24 cellular contexts compared by ENCODE assay signal in genomic region chr5:92364986-92365550, GRCh38.
A peak's percentile ranks its signal among the peaks of the same experiment; 100 is the strongest.
DNase-seq lines count a peak whose midpoint lies in the region; ATAC-seq and TF ChIP-seq lines count a peak whose summit lies in the region.
"Had no signal": no experiment of that assay in that cellular context is flagged by ENCODE, and none has a peak within 500 bp of the region (broad histone marks: within the 10 kb centered on the region; RNA-seq: fewer than 3 reads in every experiment).

No MANE protein-coding gene starts in this region.

- no peaks in the 10 kb centered on the region for H3K4me1 ChIP-seq in right atrium auricular region
- H3K4me1 ChIP-seq in MM.1S (ENCODE audit: low read length): no peaks in the 10 kb centered on the region
- H3K4me1 ChIP-seq: ascending aorta, colonic mucosa, left lung had no signal

- no peaks in the 10 kb centered on the region for H4K20me1 ChIP-seq in MM.1S (ENCODE audit: insufficient read depth, low read length)

- no peak overlapping the region for H3K4me3 Mint-ChIP-seq in CD4-positive, alpha-beta T cell
- H3K4me3 Mint-ChIP-seq: activated CD4-positive, alpha-beta memory T cell treated with anti-CD3 and anti-CD28 coated beads for 36 hours; activated naive CD4-positive, alpha-beta T cell treated with anti-CD3 and anti-CD28 coated beads for 36 hours; CD8-positive, alpha-beta T cell; H9 had no signal

- TF ChIP-seq CTCF in right atrium auricular region (IDR thresholded peaks at IDR 0.05) (no peak), choroid plexus epithelial cell (conservative IDR thresholded peaks at IDR 0.05; ENCODE audit: low read depth, low read length) (no peak), lower leg skin (IDR thresholded peaks at IDR 0.05) (no peak), MM.1S (IDR thresholded peaks at IDR 0.05; ENCODE audit: low read length) (no peak)
- no peak for TF ChIP-seq CTCF in CD4-positive, alpha-beta T cell (IDR thresholded peaks at IDR 0.05)

- ATAC-seq in left cardiac atrium (no peak), GM21528 (IDR thresholded peaks at IDR 0.05; ENCODE audit: low FRiP score, unreplicated experiment) (no peak)
- no peak for ATAC-seq in CD4-positive, alpha-beta T cell (ENCODE audit: poor library complexity)
- ATAC-seq: CD8-positive, alpha-beta T cell; K562; left lung had no signal

- 61 to 63% methylated on average over 3 of the region's 3 CpGs for WGBS in lower leg skin, 2 donors

- DNase-seq in left cardiac atrium (peak; percentile 21), right atrium auricular region (ENCODE audit: low spot score) (no peak), choroid plexus epithelial cell (ENCODE audit: low read depth) (peak; percentile 74), midbrain (lab: John Stamatoyannopoulos, UW) (peak; percentile 0), lower leg skin (ENCODE audit: low spot score in 2 of 2) (no peak), MM.1S (no peak)
- no peak for DNase-seq in CD4-positive, alpha-beta T cell
- DNase-seq: activated CD4-positive, alpha-beta memory T cell treated with anti-CD3 and anti-CD28 coated beads for 36 hours; activated naive CD4-positive, alpha-beta T cell treated with anti-CD3 and anti-CD28 coated beads for 36 hours; activated T-cell treated with anti-CD3 and anti-CD28 coated beads, Interleukin-2, amount 50 U/mL, for 1 hour; CD8-positive, alpha-beta T cell; colonic mucosa; DMS79 treated with DMSO at 0.1 percent for 48 hours; H9; NCI-H1105 treated with DMSO at 0.1 percent for 48 hours; NCI-H2107; NCI-H526; SHP77 treated with DMSO at 0.1 percent for 48 hours; small intestine; stimulated activated CD4-positive, alpha-beta T cell treated with anti-CD3 and anti-CD28 coated beads, Interleukin-4, amount 100 ng/mL, for 4 hours had no signal

- no peak overlapping the region for H2AFZ ChIP-seq in MM.1S (ENCODE audit: low read length)

- no peaks in the 10 kb centered on the region for H3K27me3 ChIP-seq in right atrium auricular region
- H3K27me3 ChIP-seq in MM.1S (replicated peaks; ENCODE audit: insufficient read depth, low read length): no peaks in the 10 kb centered on the region
- no peaks in the 10 kb centered on the region for H3K27me3 ChIP-seq in CD4-positive, alpha-beta T cell (ENCODE audit: control insufficient read depth, insufficient read depth, low read length)
- H3K27me3 ChIP-seq: ascending aorta, colonic mucosa, left lung had no signal

- H3K9me3 ChIP-seq in right atrium auricular region: peaks cover 0 to 12% of the 10 kb centered on the region in 2 donors
- H3K9me3 ChIP-seq in MM.1S (replicated peaks; ENCODE audit: insufficient read depth, low read length): no peaks in the 10 kb centered on the region
- H3K9me3 ChIP-seq in CD4-positive, alpha-beta T cell (ENCODE audit: control insufficient read depth, low read length): no peaks in the 10 kb centered on the region
- H3K9me3 ChIP-seq: ascending aorta, colonic mucosa had no signal

- H3K79me2 ChIP-seq in MM.1S (ENCODE audit: low read length): no peaks in the 10 kb centered on the region

- no peaks in the 10 kb centered on the region for H3K27me3 Mint-ChIP-seq in CD4-positive, alpha-beta T cell
- H3K27me3 Mint-ChIP-seq: activated CD4-positive, alpha-beta memory T cell treated with anti-CD3 and anti-CD28 coated beads for 36 hours had no signal

- H3K27ac Mint-ChIP-seq in CD4-positive, alpha-beta T cell: no peak overlapping the region
- H3K27ac Mint-ChIP-seq: activated CD4-positive, alpha-beta memory T cell treated with anti-CD3 and anti-CD28 coated beads for 36 hours; activated naive CD4-positive, alpha-beta T cell treated with anti-CD3 and anti-CD28 coated beads for 36 hours; CD8-positive, alpha-beta T cell; H9 had no signal

- CTCF ChIA-PET in CD4-positive, alpha-beta T cell (lab: Charles Lee): no interaction called here

- no peak for TF ChIP-seq POLR2A in lower leg skin (IDR thresholded peaks at IDR 0.05)

- no peaks in the 10 kb centered on the region for H3K4me1 Mint-ChIP-seq in CD4-positive, alpha-beta T cell (ENCODE audit: low read depth)
- H3K4me1 Mint-ChIP-seq: H9 had no signal

- H3K9ac ChIP-seq in MM.1S (ENCODE audit: low read length): no peak overlapping the region

- H3K27ac ChIP-seq in right atrium auricular region (no peak overlapping the region), MM.1S (ENCODE audit: low read length) (no peak overlapping the region)
- no peak overlapping the region for H3K27ac ChIP-seq in CD4-positive, alpha-beta T cell (ENCODE audit: low read depth, low read length)
- H3K27ac ChIP-seq: ascending aorta, colonic mucosa, left lung had no signal

- POLR2A ChIA-PET in CD4-positive, alpha-beta T cell (lab: Charles Lee): no interaction called here

- H3K36me3 Mint-ChIP-seq in CD4-positive, alpha-beta T cell (ENCODE audit: low read depth): no peaks in the 10 kb centered on the region
- H3K36me3 Mint-ChIP-seq: activated CD4-positive, alpha-beta memory T cell treated with anti-CD3 and anti-CD28 coated beads for 36 hours; CD8-positive, alpha-beta T cell had no signal

- peaks cover 4% of the 10 kb centered on the region for H3K9me3 Mint-ChIP-seq in CD4-positive, alpha-beta T cell
- H3K9me3 Mint-ChIP-seq: H9 had no signal

- H3K4me2 ChIP-seq in MM.1S (ENCODE audit: low read depth, low read length): no peak overlapping the region

- H3F3A ChIP-seq in MM.1S (ENCODE audit: insufficient read depth, low read length): no peaks in the 10 kb centered on the region

- H3K9me2 ChIP-seq in MM.1S (replicated peaks; ENCODE audit: insufficient read depth, low read length): no peaks in the 10 kb centered on the region

- H3K4me3 ChIP-seq in right atrium auricular region (no peak overlapping the region), choroid plexus epithelial cell (ENCODE audit: low read depth, low read length) (no peak overlapping the region), lower leg skin (ENCODE audit: low read depth, poor library complexity, severe bottlenecking) (no peak overlapping the region), MM.1S (ENCODE audit: low read length) (no peak overlapping the region)
- H3K4me3 ChIP-seq: ascending aorta, colonic mucosa, K562, left lung had no signal

- intact Hi-C loops in left cardiac atrium (cut with DNase I) (no loop called here), lower leg skin (cut with DNase I; ENCODE audit: low total_unique reads) (no loop called here)
- intact Hi-C loops in CD4-positive, alpha-beta T cell (cut with DNase I, micrococcal nuclease): no loop called here

- H3K36me3 ChIP-seq in right atrium auricular region (no peaks in the 10 kb centered on the region), MM.1S (replicated peaks; ENCODE audit: insufficient read depth, low read length) (no peaks in the 10 kb centered on the region)
- H3K36me3 ChIP-seq: ascending aorta, colonic mucosa, left lung had no signal

Comparison
In these comparisons a context has a peak if more than half of its experiments do, and no peak if none do; other contexts are left out.
1. DNase-seq: peak in left cardiac atrium (single experiment), choroid plexus epithelial cell (single experiment) and midbrain (single experiment); none in right atrium auricular region (single experiment), lower leg skin (0 of 2), MM.1S (single experiment) and CD4-positive, alpha-beta T cell (0 of 10).